22 cellular contexts compared by ENCODE assay signal in genomic region chr12:1471224-1471623, GRCh38.
A peak's percentile ranks its signal among the peaks of the same experiment; 100 is the strongest.
DNase-seq lines count a peak whose midpoint lies in the region; ATAC-seq and TF ChIP-seq lines count a peak whose summit lies in the region.
"Had no signal": no experiment of that assay in that cellular context is flagged by ENCODE, and none has a peak within 500 bp of the region (broad histone marks: within the 10 kb centered on the region; RNA-seq: fewer than 3 reads in every experiment).

No MANE protein-coding gene starts in this region.

- H3K36me3 ChIP-seq in cardiac muscle cell (no peaks in the 10 kb centered on the region), right atrium auricular region (no peaks in the 10 kb centered on the region), RWPE2 (ENCODE audit: low read depth) (0 out of 2 replicates have a peak, but pooled peaks cover 5% of the 10 kb centered on the region), SJCRH30 (no peaks in the 10 kb centered on the region), testis (ENCODE audit: low read depth, missing control alignments) (no peaks in the 10 kb centered on the region)

- no peaks in the 10 kb centered on the region for H3K27me3 ChIP-seq in cardiac muscle cell
- no peaks in the 10 kb centered on the region for H3K27me3 ChIP-seq in right atrium auricular region
- H3K27me3 ChIP-seq in RWPE2 (ENCODE audit: insufficient read depth, poor library complexity, severe bottlenecking) = no peaks in the 10 kb centered on the region
- no peaks in the 10 kb centered on the region for H3K27me3 ChIP-seq in SJCRH30
- H3K27me3 ChIP-seq in testis = no peaks in the 10 kb centered on the region

- TF ChIP-seq POLR2A in testis (IDR thresholded peaks at IDR 0.05) = no peak

- DNase-seq in cardiac muscle cell (ENCODE audit: low read depth in 1 of 2, low spot score in 1 of 2) (no peak), right atrium auricular region (ENCODE audit: low spot score) (no peak), RWPE2 (ENCODE audit: low spot score) (no peak), fibroblast of the aortic adventitia (ENCODE audit: low read depth) (peak; percentile 29), HPDE6-E6E7 (ENCODE audit: extremely low spot score) (no peak), SJCRH30 (no peak), NCI-H2029 treated with DMSO at 0.1 percent for 48 hours (lab: John Stamatoyannopoulos, UW) (no peak), testis (no peak)
- DNase-seq: 8988T; AML-193; CD8-positive, alpha-beta memory T cell; EL; GF-D8; Kasumi-1; NCI-H1436 treated with DMSO at 0.1 percent for 48 hours; NCI-H1930; NCI-H226; NCI-H526; Right ventricle myocardium superior; SW 1271 had no signal

- H3K27ac ChIP-seq in cardiac muscle cell = peak overlapping the region; percentile 24
- H3K27ac ChIP-seq in right atrium auricular region = no peak overlapping the region
- peak overlapping the region; percentile 98 for H3K27ac ChIP-seq in RWPE2 (ENCODE audit: poor library complexity, severe bottlenecking)
- H3K27ac ChIP-seq in SJCRH30 = no peak overlapping the region
- H3K27ac ChIP-seq in testis = no peak overlapping the region
- H3K27ac ChIP-seq: C4-2B, SK-N-MC had no signal

- peaks cover 74% of the 10 kb centered on the region for H3K4me1 ChIP-seq in cardiac muscle cell (ENCODE audit: low read depth)
- H3K4me1 ChIP-seq in right atrium auricular region = peaks cover 0 to 67% of the 10 kb centered on the region in 2 donors
- H3K4me1 ChIP-seq in RWPE2 (ENCODE audit: insufficient read depth, poor library complexity, severe bottlenecking) = peaks cover 34% of the 10 kb centered on the region
- H3K4me1 ChIP-seq in SJCRH30 = peaks cover 19% of the 10 kb centered on the region
- H3K4me1 ChIP-seq in testis = peaks cover 19% of the 10 kb centered on the region

- 90 to 94% methylated on average over 6 of the region's 6 CpGs for WGBS in testis, 2 donors

- no peak for ATAC-seq in RWPE2 (ENCODE audit: low read depth)

- TF ChIP-seq CTCF in cardiac muscle cell (IDR thresholded peaks at IDR 0.05; ENCODE audit: low read depth, low read length) = no peak
- TF ChIP-seq CTCF in right atrium auricular region (IDR thresholded peaks at IDR 0.05) = no peak
- no peak for TF ChIP-seq CTCF in RWPE2 (IDR thresholded peaks at IDR 0.05; ENCODE audit: poor library complexity, severe bottlenecking)
- no peak for TF ChIP-seq CTCF in fibroblast of the aortic adventitia (IDR thresholded peaks at IDR 0.05; ENCODE audit: insufficient read depth, low read length)
- no peak for TF ChIP-seq CTCF in testis (IDR thresholded peaks at IDR 0.05)

- H3K9me3 ChIP-seq in cardiac muscle cell (ENCODE audit: low read depth) = no peaks in the 10 kb centered on the region
- no peaks in the 10 kb centered on the region for H3K9me3 ChIP-seq in right atrium auricular region
- no peaks in the 10 kb centered on the region for H3K9me3 ChIP-seq in RWPE2 (ENCODE audit: severe bottlenecking)
- no peaks in the 10 kb centered on the region for H3K9me3 ChIP-seq in SJCRH30 (replicated peaks)
- H3K9me3 ChIP-seq in testis = no peaks in the 10 kb centered on the region

- H3K4me3 ChIP-seq in cardiac muscle cell (no peak overlapping the region), right atrium auricular region (no peak overlapping the region), RWPE2 (ENCODE audit: severe bottlenecking) (no peak overlapping the region), fibroblast of the aortic adventitia (ENCODE audit: low read depth, low read length) (no peak overlapping the region), SJCRH30 (no peak overlapping the region), testis (no peak overlapping the region)
- H3K4me3 ChIP-seq: SK-N-MC had no signal

- intact Hi-C loops in testis (cut with DNase I; ENCODE audit: low total_unique reads) = no loop called here

Comparison
In these comparisons a context has a peak if more than half of its experiments do, and no peak if none do; other contexts are left out.
1. H3K27ac ChIP-seq: peak in cardiac muscle cell (single experiment) and RWPE2 (single experiment); none in right atrium auricular region (0 of 2), SJCRH30 (single experiment) and testis (0 of 2).